ENCODE assay signal across 12 cellular contexts in the genomic region with DNA sequence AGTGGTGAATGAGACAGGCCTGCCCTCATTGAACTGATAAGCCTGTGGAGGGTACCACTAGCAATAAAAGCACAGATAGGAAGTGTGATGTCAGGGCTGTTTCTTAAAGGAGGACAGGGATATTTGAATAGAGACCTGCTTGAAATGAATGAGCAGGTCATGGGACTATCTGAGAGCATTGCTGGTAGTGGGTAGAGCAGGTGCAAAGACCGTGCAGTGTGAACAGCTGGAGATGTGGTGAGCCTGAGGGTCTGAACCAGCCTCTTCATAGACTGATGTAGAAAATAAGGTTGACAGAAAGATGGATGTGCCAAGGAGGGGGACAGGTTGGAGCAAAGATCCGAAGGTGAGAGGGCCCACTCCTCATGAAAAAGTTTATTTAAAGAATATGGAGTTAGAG. TPM values are rescaled to one million over a fixed set of nuclear protein-coding genes. Genes with fewer than 3 reads are reported as not detected.
A peak's percentile ranks its signal among the peaks of the same experiment; 100 is the strongest.
DNase-seq lines count a peak whose midpoint lies in the region; ATAC-seq and TF ChIP-seq lines count a peak whose summit lies in the region.
"Had no signal": no experiment of that assay in that cellular context is flagged by ENCODE, and none has a peak within 500 bp of the region (broad histone marks: within the 10 kb centered on the region; RNA-seq: fewer than 3 reads in every experiment).

No MANE protein-coding gene starts in this region.

- H3K9me3 ChIP-seq in ovary, result no peaks in the 10 kb centered on the region
- H3K9me3 ChIP-seq: colonic mucosa had no signal

- intact Hi-C loops in ovary (cut with DNase I), result no loop called here

- peak; percentile 43 for ATAC-seq in GM18873 (IDR thresholded peaks at IDR 0.05; ENCODE audit: low FRiP score, unreplicated experiment)
- peak; percentile 48 for ATAC-seq in HG02623 (IDR thresholded peaks at IDR 0.05; ENCODE audit: unreplicated experiment)
- ATAC-seq in HG03457 (IDR thresholded peaks at IDR 0.05; ENCODE audit: unreplicated experiment), result peak; percentile 47
- no peak for ATAC-seq in GM19328 (IDR thresholded peaks at IDR 0.05; ENCODE audit: unreplicated experiment)
- ATAC-seq: activated CD8-positive, alpha-beta memory T cell treated with anti-CD3 and anti-CD28 coated beads, Interleukin-2, amount 10 ng/mL, durations not matched to agents 7 days and 5 days had no signal

- H3K4me3 ChIP-seq in GM08714 (ENCODE audit: low read length), result 0 out of 2 replicates have a peak overlapping the region, but pooled peaks have one; percentile 9
- no peak overlapping the region for H3K4me3 ChIP-seq in ovary
- H3K4me3 ChIP-seq: colonic mucosa had no signal

- TF ChIP-seq POLR2A in ovary (IDR thresholded peaks at IDR 0.05), result no peak

- H3K36me3 ChIP-seq in ovary, result no peaks in the 10 kb centered on the region
- H3K36me3 ChIP-seq: colonic mucosa had no signal

- DNase-seq in NCI-H2107 (lab: John Stamatoyannopoulos, UW) (no peak), ovary (no peak), AG08396 (ENCODE audit: low spot score) (no peak)
- DNase-seq: activated CD8-positive, alpha-beta memory T cell treated with anti-CD3 and anti-CD28 coated beads, Interleukin-2, amount 10 ng/mL, durations not matched to agents 7 days and 5 days; colonic mucosa; DMS79 treated with DMSO at 0.1 percent for 48 hours; T-helper 9 cell had no signal

- 86 to 91% (median 87%) methylated on average over 2 of the region's 2 CpGs for WGBS in ovary, 3 donors

- peaks cover 12% of the 10 kb centered on the region for H3K4me1 ChIP-seq in ovary (ENCODE audit: insufficient read depth)
- H3K4me1 ChIP-seq: colonic mucosa had no signal

- H3K27ac ChIP-seq in ovary, result no peak overlapping the region
- H3K27ac ChIP-seq: colonic mucosa had no signal

- no peak for TF ChIP-seq EP300 in ovary (IDR thresholded peaks at IDR 0.05)

- no peak for TF ChIP-seq CTCF in ovary (IDR thresholded peaks at IDR 0.05)

- no peaks in the 10 kb centered on the region for H3K27me3 ChIP-seq in ovary
- H3K27me3 ChIP-seq: colonic mucosa had no signal

RNA-seq across cellular contexts. Expression of gene NUP93, which starts 2.4 kb away (rescaled TPM):
- total RNA-seq in ovary, result 10 to 100 TPM; 26.1 to 53.9 (median 42.7) TPM
- polyA plus RNA-seq in ovary, result 10 to 100 TPM; 24.1 to 43.2 TPM

RNA-seq across cellular contexts. Expression of gene MT1X, which starts 50.1 kb away (rescaled TPM):
- 1,000 to 10,000 TPM in 1 of 7 donors, 100 to 1,000 TPM in 3, 10 to 100 TPM in 3; 30.0 to 1,106 (median 141) TPM for total RNA-seq in ovary
- polyA plus RNA-seq in ovary, result 100 to 1,000 TPM in 1 of 2 donors, 10 to 100 TPM in 1; 10.0 to 185 TPM
